Comparison of ENCODE assay signal across 39 cellular contexts in the genomic region with DNA sequence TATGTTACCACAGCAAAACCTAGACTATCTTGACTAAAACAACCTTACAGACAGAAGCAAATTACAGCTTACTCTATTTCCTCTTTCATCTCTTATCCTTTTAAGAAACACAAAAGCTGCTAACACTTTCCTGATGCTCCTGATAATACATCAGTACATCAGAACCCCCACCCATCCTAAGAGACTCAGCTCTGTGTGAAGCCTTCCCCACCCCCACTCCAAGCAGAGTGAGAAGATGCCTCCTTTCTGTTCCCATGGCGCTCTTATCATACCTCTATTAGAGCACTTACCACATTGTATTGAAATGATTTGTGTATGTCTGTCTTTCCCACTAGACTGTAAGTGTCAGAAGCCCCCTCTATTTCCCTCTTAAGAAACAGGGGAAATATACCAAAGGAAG. TPM values are rescaled to one million over a fixed set of nuclear protein-coding genes. Genes with fewer than 3 reads are reported as not detected.
"Had no signal": no experiment of that assay in that cellular context is flagged by ENCODE, and none has a peak within 500 bp of the region (broad histone marks: within the 10 kb centered on the region; RNA-seq: fewer than 3 reads in every experiment).

No MANE protein-coding gene starts in this region.

- H3K36me3 ChIP-seq: adrenal gland, ascending aorta, brain microvascular endothelial cell, breast epithelium, cardiac muscle cell had no signal

- H3K4me1 Mint-ChIP-seq: activated naive CD4-positive, alpha-beta T cell treated with anti-CD3 and anti-CD28 coated beads, Interleukin-2, amount 10 ng/mL, durations not matched to agents 7 days and 5 days; activated naive CD4-positive, alpha-beta T cell treated with anti-CD3 and anti-CD28 coated beads, Interleukin-2, amount 50 U/mL, for 24 hours; activated naive CD8-positive, alpha-beta T cell treated with anti-CD3 and anti-CD28 coated beads for 36 hours; activated naive CD8-positive, alpha-beta T cell treated with anti-CD3 and anti-CD28 coated beads, Interleukin-2, amount 10 ng/mL, durations not matched to agents 7 days and 5 days; activated naive CD8-positive, alpha-beta T cell treated with anti-CD3 and anti-CD28 coated beads, Interleukin-2, amount 50 U/mL, for 24 hours; activated T-helper 17 cell treated with anti-CD3 and anti-CD28 coated beads, Interleukin-2, amount 50 U/mL, for 72 hours; brain; central memory CD8-positive, alpha-beta T cell had no signal

- H3K27ac Mint-ChIP-seq: activated naive CD4-positive, alpha-beta T cell treated with anti-CD3 and anti-CD28 coated beads for 36 hours; activated naive CD4-positive, alpha-beta T cell treated with anti-CD3 and anti-CD28 coated beads, Interleukin-2, amount 10 ng/mL, durations not matched to agents 7 days and 5 days; activated naive CD4-positive, alpha-beta T cell treated with anti-CD3 and anti-CD28 coated beads, Interleukin-2, amount 50 U/mL, for 24 hours; activated naive CD4-positive, alpha-beta T cell treated with anti-CD3 and anti-CD28 coated beads, Interleukin-2, amount 50 U/mL, for 72 hours; activated naive CD8-positive, alpha-beta T cell; activated naive CD8-positive, alpha-beta T cell treated with anti-CD3 and anti-CD28 coated beads for 36 hours; activated naive CD8-positive, alpha-beta T cell treated with anti-CD3 and anti-CD28 coated beads, Interleukin-2, amount 10 ng/mL, durations not matched to agents 7 days and 5 days; activated naive CD8-positive, alpha-beta T cell treated with anti-CD3 and anti-CD28 coated beads, Interleukin-2, amount 50 U/mL, for 24 hours; activated T-cell treated with anti-CD3 and anti-CD28 coated beads, Interleukin-2, amount 50 U/mL, for 24 hours; activated T-cell treated with anti-CD3 and anti-CD28 coated beads, Interleukin-2, amount 50 U/mL, for 72 hours; activated T-helper 1 cell treated with anti-CD3 and anti-CD28 coated beads, Interleukin-12 subunit alpha, Interleukin-12 subunit beta, Interleukin-2, Interleukin-4 antibody, amounts not matched to agents 30 ng/mL and 10 ng/mL and 1 ng/mL, durations not matched to agents 14 hours and 24 hours and 36 hours; activated T-helper 17 cell treated with anti-CD3 and anti-CD28 coated beads, Interleukin-2, amount 50 U/mL, for 72 hours; activated T-helper 2 cell treated with anti-CD3 and anti-CD28 coated beads, Interferon-gamma antibody, Interleukin-2, Interleukin-4, amounts not matched to agents 10 μg/mL and 5 μg/mL and 100 μg/mL, durations not matched to agents 14 hours and 24 hours and 36 hours; brain had no signal

- H3K4me3 ChIP-seq: adrenal gland, ascending aorta, body of pancreas, breast epithelium, cardiac muscle cell had no signal

- H3K9me3 ChIP-seq: adrenal gland, ascending aorta, body of pancreas, breast epithelium had no signal

- H3K27ac ChIP-seq: adrenal gland, ascending aorta, body of pancreas, brain microvascular endothelial cell, breast epithelium, cardiac muscle cell had no signal

- ATAC-seq: activated naive CD4-positive, alpha-beta T cell treated with anti-CD3 and anti-CD28 coated beads, Interleukin-2, amount 50 U/mL, for 72 hours; activated naive CD8-positive, alpha-beta T cell treated with anti-CD3 and anti-CD28 coated beads, Interleukin-2, amount 50 U/mL, for 24 hours; activated T-cell treated with anti-CD3 and anti-CD28 coated beads, Interleukin-2, amount 50 U/mL, for 4 hours; activated T-cell treated with anti-CD3 and anti-CD28 coated beads, Interleukin-2, amount 50 U/mL, for 72 hours; activated T-helper 17 cell treated with anti-CD3 and anti-CD28 coated beads, Interleukin-2, amount 50 U/mL, for 72 hours; body of pancreas had no signal

- H3K9me3 Mint-ChIP-seq: activated naive CD4-positive, alpha-beta T cell treated with anti-CD3 and anti-CD28 coated beads for 36 hours; activated naive CD4-positive, alpha-beta T cell treated with anti-CD3 and anti-CD28 coated beads, Interleukin-2, amount 10 ng/mL, durations not matched to agents 7 days and 5 days; activated naive CD4-positive, alpha-beta T cell treated with anti-CD3 and anti-CD28 coated beads, Interleukin-2, amount 50 U/mL, for 24 hours; activated naive CD4-positive, alpha-beta T cell treated with anti-CD3 and anti-CD28 coated beads, Interleukin-2, amount 50 U/mL, for 72 hours; activated naive CD8-positive, alpha-beta T cell treated with anti-CD3 and anti-CD28 coated beads for 36 hours; activated naive CD8-positive, alpha-beta T cell treated with anti-CD3 and anti-CD28 coated beads, Interleukin-2, amount 10 ng/mL, durations not matched to agents 7 days and 5 days; activated naive CD8-positive, alpha-beta T cell treated with anti-CD3 and anti-CD28 coated beads, Interleukin-2, amount 50 U/mL, for 24 hours; activated T-cell treated with anti-CD3 and anti-CD28 coated beads, Interleukin-2, amount 50 U/mL, for 24 hours; activated T-helper 1 cell treated with anti-CD3 and anti-CD28 coated beads, Interleukin-12 subunit alpha, Interleukin-12 subunit beta, Interleukin-2, Interleukin-4 antibody, amounts not matched to agents 30 ng/mL and 10 ng/mL and 1 ng/mL, durations not matched to agents 14 hours and 24 hours and 36 hours; activated T-helper 17 cell treated with anti-CD3 and anti-CD28 coated beads, Interleukin-2, amount 50 U/mL, for 72 hours; activated T-helper 2 cell treated with anti-CD3 and anti-CD28 coated beads, Interferon-gamma antibody, Interleukin-2, Interleukin-4, amounts not matched to agents 10 μg/mL and 5 μg/mL and 100 μg/mL, durations not matched to agents 14 hours and 24 hours and 36 hours; brain; central memory CD8-positive, alpha-beta T cell had no signal

- H3K4me1 ChIP-seq: adrenal gland, ascending aorta, body of pancreas, breast epithelium had no signal

- H3K4me3 Mint-ChIP-seq: activated naive CD4-positive, alpha-beta T cell treated with anti-CD3 and anti-CD28 coated beads for 36 hours; activated naive CD4-positive, alpha-beta T cell treated with anti-CD3 and anti-CD28 coated beads, Interleukin-2, amount 10 ng/mL, durations not matched to agents 7 days and 5 days; activated naive CD4-positive, alpha-beta T cell treated with anti-CD3 and anti-CD28 coated beads, Interleukin-2, amount 50 U/mL, for 24 hours; activated naive CD8-positive, alpha-beta T cell; activated naive CD8-positive, alpha-beta T cell treated with anti-CD3 and anti-CD28 coated beads for 36 hours; activated naive CD8-positive, alpha-beta T cell treated with anti-CD3 and anti-CD28 coated beads, Interleukin-2, amount 10 ng/mL, durations not matched to agents 7 days and 5 days; activated naive CD8-positive, alpha-beta T cell treated with anti-CD3 and anti-CD28 coated beads, Interleukin-2, amount 50 U/mL, for 24 hours; activated T-cell treated with anti-CD3 and anti-CD28 coated beads, Interleukin-2, amount 50 U/mL, for 24 hours; activated T-cell treated with anti-CD3 and anti-CD28 coated beads, Interleukin-2, amount 50 U/mL, for 4 hours; activated T-cell treated with anti-CD3 and anti-CD28 coated beads, Interleukin-2, amount 50 U/mL, for 72 hours; activated T-helper 1 cell treated with anti-CD3 and anti-CD28 coated beads, Interleukin-12 subunit alpha, Interleukin-12 subunit beta, Interleukin-2, Interleukin-4 antibody, amounts not matched to agents 30 ng/mL and 10 ng/mL and 1 ng/mL, durations not matched to agents 14 hours and 24 hours and 36 hours; activated T-helper 17 cell treated with anti-CD3 and anti-CD28 coated beads, Interleukin-2, amount 50 U/mL, for 72 hours; brain; central memory CD8-positive, alpha-beta T cell had no signal

- H3K27me3 ChIP-seq: adrenal gland, ascending aorta, body of pancreas, brain microvascular endothelial cell, cardiac muscle cell had no signal

- DNase-seq: activated effector memory CD4-positive, alpha-beta T cell treated with anti-CD3 and anti-CD28 coated beads, Interleukin-2, amount 50 U/mL, for 16 hours; activated effector memory CD4-positive, alpha-beta T cell treated with Interleukin-2 at 50 U/mL for 16 hours; activated gamma-delta T cell; activated gamma-delta T cell treated with Interleukin-2 at 50 U/mL for 16 hours; activated naive CD4-positive, alpha-beta T cell; activated naive CD4-positive, alpha-beta T cell treated with anti-CD3 and anti-CD28 coated beads for 36 hours; activated naive CD4-positive, alpha-beta T cell treated with anti-CD3 and anti-CD28 coated beads, Interleukin-2, amount 10 ng/mL, durations not matched to agents 7 days and 5 days; activated naive CD4-positive, alpha-beta T cell treated with anti-CD3 and anti-CD28 coated beads, Interleukin-2, amount 50 U/mL, for 16 hours; activated naive CD4-positive, alpha-beta T cell treated with Interleukin-2 at 50 U/mL for 16 hours; activated naive CD8-positive, alpha-beta T cell treated with anti-CD3 and anti-CD28 coated beads for 36 hours; activated naive CD8-positive, alpha-beta T cell treated with anti-CD3 and anti-CD28 coated beads, Interleukin-2, amount 10 ng/mL, durations not matched to agents 7 days and 5 days; activated naive CD8-positive, alpha-beta T cell treated with anti-CD3 and anti-CD28 coated beads, Interleukin-2, amount 50 U/mL, for 24 hours; activated T-cell treated with anti-CD3 and anti-CD28 coated beads, Interleukin-2, amount 50 U/mL, for 1 hour; activated T-cell treated with anti-CD3 and anti-CD28 coated beads, Interleukin-2, amount 50 U/mL, for 24 hours; activated T-cell treated with anti-CD3 and anti-CD28 coated beads, Interleukin-2, amount 50 U/mL, for 4 hours; activated T-cell treated with anti-CD3 and anti-CD28 coated beads, Interleukin-2, amount 50 U/mL, for 48 hours; activated T-cell treated with anti-CD3 and anti-CD28 coated beads, Interleukin-2, amount 50 U/mL, for 72 hours; adrenal gland; amniotic stem cell; amygdala; anterior cingulate cortex; aorta; body of pancreas; brain microvascular endothelial cell; caudate nucleus; central memory CD4-positive, alpha-beta T cell; cerebellar nuclear complex had no signal

- H3K36me3 Mint-ChIP-seq: activated naive CD4-positive, alpha-beta T cell treated with anti-CD3 and anti-CD28 coated beads, Interleukin-2, amount 10 ng/mL, durations not matched to agents 7 days and 5 days; activated naive CD4-positive, alpha-beta T cell treated with anti-CD3 and anti-CD28 coated beads, Interleukin-2, amount 50 U/mL, for 24 hours; activated naive CD4-positive, alpha-beta T cell treated with anti-CD3 and anti-CD28 coated beads, Interleukin-2, amount 50 U/mL, for 72 hours; activated naive CD8-positive, alpha-beta T cell; activated naive CD8-positive, alpha-beta T cell treated with anti-CD3 and anti-CD28 coated beads for 36 hours; activated naive CD8-positive, alpha-beta T cell treated with anti-CD3 and anti-CD28 coated beads, Interleukin-2, amount 10 ng/mL, durations not matched to agents 7 days and 5 days; brain had no signal

RNA-seq across cellular contexts. Expression of gene HS3ST2, which starts 42.4 kb away (rescaled TPM):
- total RNA-seq: activated naive CD4-positive, alpha-beta T cell treated with anti-CD3 and anti-CD28 coated beads for 36 hours; activated naive CD4-positive, alpha-beta T cell treated with anti-CD3 and anti-CD28 coated beads, Interleukin-2, amount 50 U/mL, for 72 hours; activated naive CD8-positive, alpha-beta T cell treated with anti-CD3 and anti-CD28 coated beads for 36 hours; activated T-cell treated with anti-CD3 and anti-CD28 coated beads, Interleukin-2, amount 50 U/mL, for 4 hours; activated T-cell treated with anti-CD3 and anti-CD28 coated beads, Interleukin-2, amount 50 U/mL, for 72 hours; activated T-helper 1 cell treated with anti-CD3 and anti-CD28 coated beads, Interleukin-12 subunit alpha, Interleukin-12 subunit beta, Interleukin-2, Interleukin-4 antibody, amounts not matched to agents 30 ng/mL and 10 ng/mL and 1 ng/mL, durations not matched to agents 14 hours and 24 hours and 36 hours; activated T-helper 17 cell treated with anti-CD3 and anti-CD28 coated beads, Interleukin-2, amount 50 U/mL, for 72 hours; activated T-helper 2 cell treated with anti-CD3 and anti-CD28 coated beads, Interferon-gamma antibody, Interleukin-2, Interleukin-4, amounts not matched to agents 10 μg/mL and 5 μg/mL and 100 μg/mL, durations not matched to agents 14 hours and 24 hours and 36 hours; cardiac muscle cell; chondrocyte had no signal
- polyA plus RNA-seq: cardiac muscle cell had no signal
